ENCODE assay signal across 1 cellular context in genomic region chr20:37380864-37381579, GRCh38.
TF ChIP-seq lines count a peak whose summit lies in the region.

No MANE protein-coding gene starts in this region.

TF ChIP-seq in K562, 482 proteins besides CTCF, POLR2A, EP300 and RAD21:
- TF ChIP-seq RCOR1 (IDR thresholded peaks at IDR 0.05; ENCODE audit: borderline replicate concordance in 1 of 2, low read depth in 2 of 2, low read length in 2 of 2): peak in 1 of 2 experiments; percentile 47; a peak in 1 of 4 replicates
- TF ChIP-seq, protein P1, sequence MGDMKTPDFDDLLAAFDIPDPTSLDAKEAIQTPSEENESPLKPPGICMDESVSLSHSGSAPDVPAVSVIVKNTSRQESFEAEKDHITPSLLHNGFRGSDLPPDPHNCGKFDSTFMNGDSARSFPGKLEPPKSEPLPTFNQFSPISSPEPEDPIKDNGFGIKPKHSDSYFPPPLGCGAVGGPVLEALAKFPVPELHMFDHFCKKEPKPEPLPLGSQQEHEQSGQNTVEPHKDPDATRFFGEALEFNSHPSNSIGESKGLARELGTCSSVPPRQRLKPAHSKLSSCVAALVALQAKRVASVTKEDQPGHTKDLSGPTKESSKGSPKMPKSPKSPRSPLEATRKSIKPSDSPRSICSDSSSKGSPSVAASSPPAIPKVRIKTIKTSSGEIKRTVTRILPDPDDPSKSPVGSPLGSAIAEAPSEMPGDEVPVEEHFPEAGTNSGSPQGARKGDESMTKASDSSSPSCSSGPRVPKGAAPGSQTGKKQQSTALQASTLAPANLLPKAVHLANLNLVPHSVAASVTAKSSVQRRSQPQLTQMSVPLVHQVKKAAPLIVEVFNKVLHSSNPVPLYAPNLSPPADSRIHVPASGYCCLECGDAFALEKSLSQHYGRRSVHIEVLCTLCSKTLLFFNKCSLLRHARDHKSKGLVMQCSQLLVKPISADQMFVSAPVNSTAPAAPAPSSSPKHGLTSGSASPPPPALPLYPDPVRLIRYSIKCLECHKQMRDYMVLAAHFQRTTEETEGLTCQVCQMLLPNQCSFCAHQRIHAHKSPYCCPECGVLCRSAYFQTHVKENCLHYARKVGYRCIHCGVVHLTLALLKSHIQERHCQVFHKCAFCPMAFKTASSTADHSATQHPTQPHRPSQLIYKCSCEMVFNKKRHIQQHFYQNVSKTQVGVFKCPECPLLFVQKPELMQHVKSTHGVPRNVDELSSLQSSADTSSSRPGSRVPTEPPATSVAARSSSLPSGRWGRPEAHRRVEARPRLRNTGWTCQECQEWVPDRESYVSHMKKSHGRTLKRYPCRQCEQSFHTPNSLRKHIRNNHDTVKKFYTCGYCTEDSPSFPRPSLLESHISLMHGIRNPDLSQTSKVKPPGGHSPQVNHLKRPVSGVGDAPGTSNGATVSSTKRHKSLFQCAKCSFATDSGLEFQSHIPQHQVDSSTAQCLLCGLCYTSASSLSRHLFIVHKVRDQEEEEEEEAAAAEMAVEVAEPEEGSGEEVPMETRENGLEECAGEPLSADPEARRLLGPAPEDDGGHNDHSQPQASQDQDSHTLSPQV (IDR thresholded peaks at IDR 0.05): 0 out of 2 replicates have a peak, but pooled peaks have one; percentile 15
- peak; percentile 78 for TF ChIP-seq ADNP (tag; IDR thresholded peaks at IDR 0.05)
- TF ChIP-seq HDAC2 (IDR thresholded peaks at IDR 0.05): 0 out of 2 replicates have a peak, but pooled peaks have one; percentile 16
- no peak for TF ChIP-seq FOXO4 (CRISPR knock-in tag; IDR thresholded peaks at IDR 0.05)
- no peak for TF ChIP-seq SAP30 (IDR thresholded peaks at IDR 0.05; ENCODE audit: borderline replicate concordance, insufficient read depth, low read depth, low read length, poor library complexity, severe bottlenecking)
- no peak for TF ChIP-seq ZNF311 (CRISPR knock-in tag; IDR thresholded peaks at IDR 0.05)
- peak; percentile 60 to 79 for TF ChIP-seq KDM1A (IDR thresholded peaks at IDR 0.05)
- TF ChIP-seq RBM25 (IDR thresholded peaks at IDR 0.05; ENCODE audit: low read depth, low read length, severe bottlenecking): peak; percentile 83
- TF ChIP-seq, protein P2, sequence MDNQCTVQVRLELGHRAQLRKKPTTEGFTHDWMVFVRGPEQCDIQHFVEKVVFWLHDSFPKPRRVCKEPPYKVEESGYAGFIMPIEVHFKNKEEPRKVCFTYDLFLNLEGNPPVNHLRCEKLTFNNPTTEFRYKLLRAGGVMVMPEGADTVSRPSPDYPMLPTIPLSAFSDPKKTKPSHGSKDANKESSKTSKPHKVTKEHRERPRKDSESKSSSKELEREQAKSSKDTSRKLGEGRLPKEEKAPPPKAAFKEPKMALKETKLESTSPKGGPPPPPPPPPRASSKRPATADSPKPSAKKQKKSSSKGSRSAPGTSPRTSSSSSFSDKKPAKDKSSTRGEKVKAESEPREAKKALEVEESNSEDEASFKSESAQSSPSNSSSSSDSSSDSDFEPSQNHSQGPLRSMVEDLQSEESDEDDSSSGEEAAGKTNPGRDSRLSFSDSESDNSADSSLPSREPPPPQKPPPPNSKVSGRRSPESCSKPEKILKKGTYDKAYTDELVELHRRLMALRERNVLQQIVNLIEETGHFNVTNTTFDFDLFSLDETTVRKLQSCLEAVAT (IDR thresholded peaks at IDR 0.05): 0 out of 4 replicates have a peak, but pooled peaks of 1 of the 2 experiments have one; percentile 42
- no peak for TF ChIP-seq TOE1 (IDR thresholded peaks at IDR 0.05; ENCODE audit: borderline replicate concordance)
- TF ChIP-seq TOE1 (CRISPR knock-in tag; IDR thresholded peaks at IDR 0.05; ENCODE audit: borderline replicate concordance, low read depth): no peak
- peak; percentile 82 for TF ChIP-seq BCOR (IDR thresholded peaks at IDR 0.05)
- no peak for TF ChIP-seq NR2C2 (CRISPR knock-in tag; IDR thresholded peaks at IDR 0.05)
- 0 out of 2 replicates have a peak, but pooled peaks have one; percentile 12 for TF ChIP-seq NR2C2 (tag; IDR thresholded peaks at IDR 0.05)
- TF ChIP-seq ZFP36 (IDR thresholded peaks at IDR 0.05; ENCODE audit: low read depth, low read length, partially characterized antibody): peak; percentile 70
- peak; percentile 38; the same call in 1 of the 2 replicates for TF ChIP-seq SMARCA5 (IDR thresholded peaks at IDR 0.05)
